In genomic region chr21:14306143-14306907, GRCh38 we compare ENCODE assay signal across 1 cellular context.
TF ChIP-seq lines count a peak whose summit lies in the region.

No MANE protein-coding gene starts in this region.

TF ChIP-seq in GM12878, 131 proteins besides CTCF, POLR2A, EP300 and RAD21 (continued from another document):
- TF ChIP-seq MLLT1 (IDR thresholded peaks at IDR 0.05) = no peak
